In the genomic region with DNA sequence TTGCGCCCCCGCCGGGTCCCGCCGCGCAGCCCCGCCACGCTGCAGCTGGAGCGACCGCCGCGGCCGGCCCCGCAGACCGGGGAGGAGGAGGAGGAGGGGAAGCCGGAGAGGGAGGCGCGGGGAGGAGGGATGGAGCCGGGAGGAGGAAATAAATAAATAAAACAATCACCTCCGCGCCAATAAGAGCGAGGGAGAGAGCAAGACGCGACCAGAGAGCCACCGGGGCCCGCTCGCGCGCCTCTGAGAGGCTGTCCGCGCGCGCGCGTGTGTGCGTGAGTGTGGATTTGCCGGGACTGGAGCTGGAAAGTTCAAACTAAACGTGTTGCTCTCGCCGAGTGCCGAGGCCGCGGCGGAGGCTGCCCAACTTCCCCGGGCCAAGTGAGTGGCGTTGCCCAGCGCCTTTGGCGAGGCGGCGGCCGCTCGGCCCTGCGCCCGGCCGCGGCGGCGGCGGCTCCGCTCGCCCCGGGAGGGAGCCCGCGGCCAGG, we compare ENCODE assay signal across 8 cellular contexts.
DNase-seq lines count a peak whose midpoint lies in the region; ATAC-seq, FAIRE-seq and TF ChIP-seq lines count a peak whose summit lies in the region.

No MANE protein-coding gene starts in this region.

- intact Hi-C loops in CD14-positive monocyte (cut with micrococcal nuclease) = no loop called here

- ATAC-seq in GM21619 (IDR thresholded peaks at IDR 0.05; ENCODE audit: unreplicated experiment) (peak; percentile 10), HG02885 (IDR thresholded peaks at IDR 0.05; ENCODE audit: poor library complexity, unreplicated experiment) (no peak)

- H3K36me3 ChIP-seq in astrocyte (ENCODE audit: insufficient read depth, low read length) = no peaks in the 10 kb centered on the region

- no peak for FAIRE-seq in astrocyte (lab: Jason Lieb, UNC)

- peaks cover 0 to 5% of the 10 kb centered on the region in 2 donors for H3K36me3 Mint-ChIP-seq in CD14-positive monocyte
- no peaks in the 10 kb centered on the region for H3K36me3 Mint-ChIP-seq in astrocyte (ENCODE audit: low read depth, unreplicated experiment)

- H4K20me1 ChIP-seq in astrocyte (ENCODE audit: insufficient read depth, low read length) = no peaks in the 10 kb centered on the region

- DNase-seq in CD14-positive monocyte (ENCODE audit: low spot score) (no peak), NCI-H1105 treated with DMSO at 0.1 percent for 48 hours (lab: John Stamatoyannopoulos, UW) (peak; percentile 54), astrocyte (ENCODE audit: low read depth) (peak; percentile 56), skeletal muscle cell (ENCODE audit: low read depth) (no peak), activated gamma-delta T cell (lab: John Stamatoyannopoulos, UW) (no peak)

- H3K9me3 Mint-ChIP-seq in CD14-positive monocyte (peaks cover 0 to 16% (median 4%) of the 10 kb centered on the region in 7 donors), astrocyte (ENCODE audit: unreplicated experiment) (no peaks in the 10 kb centered on the region)

- no peaks in the 10 kb centered on the region for H3K79me2 ChIP-seq in astrocyte (ENCODE audit: insufficient read depth, low read length)

- no peak overlapping the region for H3K27ac ChIP-seq in astrocyte (ENCODE audit: low read depth, low read length)

- peak overlapping the region; percentile 61 for H3K9ac ChIP-seq in astrocyte (ENCODE audit: low read length)

- H3K4me1 ChIP-seq in astrocyte (ENCODE audit: insufficient read depth, low read length) = peaks cover 10% of the 10 kb centered on the region

- H3K27me3 ChIP-seq in astrocyte (ENCODE audit: insufficient read depth, low read length) = peaks cover 21% of the 10 kb centered on the region

- peak overlapping the region; percentile 90 for H2AFZ ChIP-seq in astrocyte (ENCODE audit: low read depth, low read length)

- H3K27ac Mint-ChIP-seq in CD14-positive monocyte = no peak overlapping the region
- peak overlapping the region; percentile 47 for H3K27ac Mint-ChIP-seq in astrocyte (ENCODE audit: unreplicated experiment)

- H3K4me2 ChIP-seq in astrocyte (ENCODE audit: low read length) = peak overlapping the region; percentile 97

- TF ChIP-seq CTCF in CD14-positive monocyte (IDR thresholded peaks at IDR 0.05) (no peak), astrocyte (IDR thresholded peaks at IDR 0.05; ENCODE audit: insufficient read depth, low read depth, low read length) (no peak)

- H3K4me3 ChIP-seq in astrocyte (ENCODE audit: insufficient read depth, low read depth, low read length) (peak overlapping the region; percentile 71), iPS-11a (ENCODE audit: low read depth, low read length) (peak overlapping the region; percentile 86), skeletal muscle cell (ENCODE audit: low read depth, low read length) (peak overlapping the region; percentile 56)

- H3K4me1 Mint-ChIP-seq in CD14-positive monocyte (peaks cover 14% of the 10 kb centered on the region), astrocyte (ENCODE audit: low read depth, unreplicated experiment) (peaks cover 6% of the 10 kb centered on the region)

- no peaks in the 10 kb centered on the region for H3K9me3 ChIP-seq in astrocyte (ENCODE audit: insufficient read depth, low read depth, low read length)

- H3K4me3 Mint-ChIP-seq in CD14-positive monocyte (peak overlapping the region; percentile 68 to 84), astrocyte (ENCODE audit: unreplicated experiment) (peak overlapping the region; percentile 87)

- peaks cover 55 to 70% (median 62%) of the 10 kb centered on the region in 3 donors for H3K27me3 Mint-ChIP-seq in CD14-positive monocyte (ENCODE audit: low read depth in 3 of 3)
- H3K27me3 Mint-ChIP-seq in astrocyte (ENCODE audit: low read depth, unreplicated experiment) = peaks cover 31% of the 10 kb centered on the region

Comparison
In these comparisons a context has a peak if more than half of its experiments do, and no peak if none do; other contexts are left out.
1. DNase-seq: peak in NCI-H1105 treated with DMSO at 0.1 percent for 48 hours (single experiment) and astrocyte (single experiment); none in CD14-positive monocyte (single experiment), skeletal muscle cell (single experiment) and activated gamma-delta T cell (single experiment).
2. Peak in every context shown above with its lines, with median percentiles within 50 percentile points of each other: H3K4me3 ChIP-seq.